In the genomic region with DNA sequence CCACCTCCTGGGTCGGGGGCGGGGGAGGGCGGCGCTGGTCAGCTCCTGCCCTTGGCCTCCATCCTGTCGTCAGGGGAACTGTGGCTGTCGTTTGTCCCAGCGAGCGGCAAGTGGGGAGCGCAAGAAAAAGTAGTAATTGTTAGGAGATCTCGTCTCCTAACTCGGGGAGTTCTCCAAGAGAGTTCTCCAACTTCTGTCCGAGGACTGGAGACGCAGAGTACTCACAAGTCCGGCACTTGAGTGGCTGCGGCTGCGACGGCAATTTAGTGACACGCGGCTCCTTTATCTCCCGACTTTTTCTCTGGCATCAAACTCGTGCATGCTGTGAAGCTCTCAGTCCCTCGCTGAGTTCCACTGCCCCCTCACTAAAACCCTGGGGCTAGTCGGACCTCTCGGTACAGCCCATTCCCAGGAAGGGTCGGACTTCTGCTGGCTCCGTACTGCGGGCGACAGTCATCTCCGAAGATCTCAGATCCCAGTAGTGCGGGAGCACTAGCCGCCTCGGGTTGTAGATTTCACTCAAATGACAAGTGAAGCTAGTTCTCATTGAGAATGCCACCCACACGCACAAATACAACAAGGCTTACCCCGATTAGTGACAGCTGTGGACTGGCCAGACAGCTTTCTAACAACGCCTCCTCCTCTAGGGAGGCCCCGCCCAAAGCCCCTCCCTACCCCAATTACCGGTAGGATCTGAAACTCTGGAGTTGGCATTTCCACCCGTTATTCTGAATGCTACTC, we compare ENCODE assay signal across 9 cellular contexts. TPM values are rescaled to one million over a fixed set of nuclear protein-coding genes. Genes with fewer than 3 reads are reported as not detected.
DNase-seq lines count a peak whose midpoint lies in the region; ATAC-seq and TF ChIP-seq lines count a peak whose summit lies in the region.
"Had no signal": no experiment of that assay in that cellular context is flagged by ENCODE, and none has a peak within 500 bp of the region (broad histone marks: within the 10 kb centered on the region; RNA-seq: fewer than 3 reads in every experiment).

A gene (minus strand): TSS at position 611 of the 741 bp plus-strand sequence. CDS start 743 bp downstream, outside the sequence.

- ATAC-seq in right cardiac atrium (peak; percentile 70), psoas muscle (no peak)

- no peaks in the 10 kb centered on the region for H3K27me3 ChIP-seq in right cardiac atrium (ENCODE audit: control insufficient read depth, insufficient read depth)
- peaks cover 6 to 66% (median 17%) of the 10 kb centered on the region in 3 donors for H3K27me3 ChIP-seq in psoas muscle (ENCODE audit: insufficient read depth in 3 of 3, low read length in 2 of 3)

- 1% methylated on average over 38 of the region's 38 CpGs for WGBS in right cardiac atrium
- 1% methylated on average over 36 to 38 of the region's 38 CpGs for WGBS in psoas muscle, 3 donors

- DNase-seq in ELF-1 (ENCODE audit: low read depth, low spot score) = peak; percentile 48
- DNase-seq in SK-N-DZ (ENCODE audit: low spot score) = peak; percentile 2
- DNase-seq in right cardiac atrium = peak; percentile 70 to 87 (median 81)
- peak; percentile 14 to 49 for DNase-seq in psoas muscle
- DNase-seq in DMS114 treated with DMSO at 0.1 percent for 48 hours (lab: John Stamatoyannopoulos, UW; ENCODE audit: unreplicated experiment) = no peak
- no peak for DNase-seq in substantia nigra (lab: John Stamatoyannopoulos, UW)
- DNase-seq in activated CD4-positive, alpha-beta T cell treated with anti-CD3 and anti-CD28 coated beads, Interleukin-2, amount 50 U/mL, for 48 hours = no peak
- DNase-seq in activated CD4-positive, CD25-positive, alpha-beta regulatory T cell (lab: John Stamatoyannopoulos, UW) = no peak
- DNase-seq: immature natural killer cell had no signal

- TF ChIP-seq CTCF in psoas muscle (IDR thresholded peaks at IDR 0.05) = no peak

- H3K9me3 ChIP-seq in right cardiac atrium (ENCODE audit: control insufficient read depth, low read length) (no peaks in the 10 kb centered on the region), psoas muscle (no peaks in the 10 kb centered on the region)

- H3K27ac ChIP-seq in right cardiac atrium (ENCODE audit: low read length) = peak within 1 kb of the TSS; percentile 42
- no peak within 1 kb of the TSS for H3K27ac ChIP-seq in psoas muscle
- H3K27ac ChIP-seq in substantia nigra (ENCODE audit: low read depth, low read length, poor library complexity, severe bottlenecking) = no peak within 1 kb of the TSS

- H3K4me1 ChIP-seq in right cardiac atrium (ENCODE audit: control insufficient read depth, insufficient read depth, low read length) = no peaks in the 10 kb centered on the region
- H3K4me1 ChIP-seq in psoas muscle = no peaks in the 10 kb centered on the region

- H3K4me3 ChIP-seq in right cardiac atrium (ENCODE audit: low read length) (peak within 1 kb of the TSS; percentile 81), psoas muscle (peak within 1 kb of the TSS; percentile 64)

- no peaks in the 10 kb centered on the region for H3K36me3 ChIP-seq in psoas muscle (ENCODE audit: insufficient read depth in 1 of 2, low read depth in 1 of 2)

- intact Hi-C loops in right cardiac atrium (cut with DNase I) (no loop called here), psoas muscle (cut with DNase I) (no loop called here)

RNA-seq across cellular contexts. Expression of the gene that starts here (rescaled TPM):
- not detected in 2 replicates for polyA plus RNA-seq in SK-N-DZ (2014; cell fraction: cytosol; rRNA removed)
- polyA plus RNA-seq in SK-N-DZ (2014; cell fraction: nucleus; rRNA removed) = not detected in 2 replicates
- total RNA-seq in right cardiac atrium = 10 to 100 TPM in 1 of 4 donors, 1 to 10 TPM in 3; 7.2 to 10.1 (median 8.5) TPM
- polyA plus RNA-seq in right cardiac atrium = 2.1 TPM
- total RNA-seq in psoas muscle = 1 to 10 TPM in 2 of 4 donors, under 1 TPM in 2; 0.23 to 2.4 (median 1.2) TPM
- under 1 TPM; 0.01 to 0.25 (median 0.07) TPM for polyA plus RNA-seq in psoas muscle
- polyA plus RNA-seq: immature natural killer cell had no signal

Comparison
In these comparisons a context has a peak if more than half of its experiments do, and no peak if none do; other contexts are left out.
1. DNase-seq: peak in ELF-1 (single experiment), SK-N-DZ (single experiment), right cardiac atrium (3 of 3) and psoas muscle (2 of 2); none in DMS114 treated with DMSO at 0.1 percent for 48 hours (single experiment), substantia nigra (0 of 49), activated CD4-positive, alpha-beta T cell treated with anti-CD3 and anti-CD28 coated beads, Interleukin-2, amount 50 U/mL, for 48 hours (0 of 2) and activated CD4-positive, CD25-positive, alpha-beta regulatory T cell (0 of 4).
2. ATAC-seq: peak in right cardiac atrium (2 of 2); none in psoas muscle (0 of 4).